ENCODE assay signal across 11 cellular contexts in the genomic region with DNA sequence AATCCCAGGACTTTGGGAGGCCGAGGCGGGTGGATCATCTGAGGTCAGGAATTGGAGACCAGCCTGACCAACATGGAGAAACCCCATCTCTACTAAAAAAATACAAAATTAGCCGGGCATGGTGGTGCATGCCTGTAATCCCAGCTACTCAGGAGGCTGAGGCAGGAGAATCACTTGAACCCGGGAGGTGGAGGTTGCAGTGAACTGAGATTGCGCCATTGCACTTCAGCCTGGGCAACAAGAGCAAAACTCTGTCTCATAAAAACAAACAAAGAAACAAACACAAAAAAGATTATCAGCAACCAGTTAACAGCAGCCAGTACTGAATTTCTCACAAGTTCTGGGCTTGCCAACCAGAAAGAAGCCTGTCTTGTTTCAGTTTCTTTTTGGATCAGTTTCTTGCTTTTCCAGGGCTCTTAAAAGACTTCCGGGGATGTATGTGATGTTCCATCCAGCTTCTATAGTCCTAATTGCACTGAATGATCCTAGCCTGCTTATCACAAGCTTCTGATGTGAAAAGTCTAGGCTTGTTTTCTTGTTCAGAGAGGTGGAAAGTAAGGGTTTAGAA. TPM values are rescaled to one million over a fixed set of nuclear protein-coding genes. Genes with fewer than 3 reads are reported as not detected.
DNase-seq lines count a peak whose midpoint lies in the region; ATAC-seq and TF ChIP-seq lines count a peak whose summit lies in the region.
"Not testable (repeated sequence)": the region's sequence is repeated elsewhere in the genome, so short reads cannot be mapped to it uniquely, and the experiment has no call there.
"Had no signal": no experiment of that assay in that cellular context is flagged by ENCODE, and none has a peak within 500 bp of the region (broad histone marks: within the 10 kb centered on the region; RNA-seq: fewer than 3 reads in every experiment).

No MANE protein-coding gene starts in this region.

- H3K4me1 Mint-ChIP-seq in WTC11 (peaks cover 17% of the 10 kb centered on the region), immature natural killer cell (peaks cover 25 to 32% of the 10 kb centered on the region in 2 donors), neural progenitor cell (peaks cover 23% of the 10 kb centered on the region)
- peaks cover 23% of the 10 kb centered on the region for H3K4me1 Mint-ChIP-seq in activated naive CD8-positive, alpha-beta T cell treated with anti-CD3 and anti-CD28 coated beads for 36 hours

- not testable (repeated sequence) for ATAC-seq in WTC11

- CTCF ChIA-PET in WTC11 (lab: Charles Lee): interaction anchor here (1.2 to 1.6 kb wide), 2 partner anchors 21 to 52 kb away, joined by 3 to 4 read pairs; a partner anchor contains a TSS

- H3K27ac Mint-ChIP-seq in WTC11: peak overlapping the region; percentile 41
- H3K27ac Mint-ChIP-seq in activated naive CD8-positive, alpha-beta T cell treated with anti-CD3 and anti-CD28 coated beads for 36 hours: peak overlapping the region; percentile 63
- H3K27ac Mint-ChIP-seq in immature natural killer cell: peak overlapping the region; percentile 7 to 65 (median 47)
- peak overlapping the region; percentile 82 for H3K27ac Mint-ChIP-seq in neural progenitor cell

- peak overlapping the region; percentile 24 for H3K27ac ChIP-seq in C4-2B
- H3K27ac ChIP-seq in Karpas-422 (ENCODE audit: low read length); neural progenitor cell: not testable (repeated sequence)
- H3K27ac ChIP-seq in effector memory CD4-positive, alpha-beta T cell (ENCODE audit: insufficient read depth, low read length, poor library complexity, severe bottlenecking): peak overlapping the region; percentile 37

- not testable (repeated sequence) for H3K27me3 Mint-ChIP-seq in WTC11 (ENCODE audit: low read depth); activated naive CD8-positive, alpha-beta T cell treated with anti-CD3 and anti-CD28 coated beads for 36 hours; neural progenitor cell (ENCODE audit: insufficient read depth, low read depth)
- peaks cover 2 to 16% (median 2%) of the 10 kb centered on the region in 3 donors for H3K27me3 Mint-ChIP-seq in immature natural killer cell (ENCODE audit: low read depth in 3 of 3)

- 0 out of 2 replicates have a peak overlapping the region, but pooled peaks have one; percentile 76 for H2AFZ ChIP-seq in Karpas-422 (ENCODE audit: low read length)
- peak overlapping the region; percentile 73 for H2AFZ ChIP-seq in neural progenitor cell (replicated peaks)

- H3K27me3 ChIP-seq in Karpas-422 (ENCODE audit: low read length); effector memory CD4-positive, alpha-beta T cell (replicated peaks; ENCODE audit: control insufficient read depth, insufficient read depth, low read length, poor library complexity, severe bottlenecking); neural progenitor cell: not testable (repeated sequence)

- H3K36me3 ChIP-seq in Karpas-422 (ENCODE audit: insufficient read depth, low read length); effector memory CD4-positive, alpha-beta T cell (ENCODE audit: control insufficient read depth, insufficient read depth, low read length); neural progenitor cell: not testable (repeated sequence)

- not testable (repeated sequence) for H3K4me2 ChIP-seq in Karpas-422 (ENCODE audit: low read depth, low read length, poor library complexity, severe bottlenecking); neural progenitor cell

- TF ChIP-seq CTCF in C4-2B (conservative IDR thresholded peaks at IDR 0.05); WTC11 (IDR thresholded peaks at IDR 0.05); neural progenitor cell (IDR thresholded peaks at IDR 0.05): not testable (repeated sequence)

- DNase-seq in Karpas-422: peak; percentile 44
- not testable (repeated sequence) for DNase-seq in WTC11 (ENCODE audit: low spot score); activated naive CD8-positive, alpha-beta T cell treated with anti-CD3 and anti-CD28 coated beads for 36 hours; effector memory CD4-positive, alpha-beta T cell; immature natural killer cell; neural progenitor cell (ENCODE audit: low spot score)
- DNase-seq in superior temporal gyrus (ENCODE audit: extremely low spot score): peak; percentile 9

- not testable (repeated sequence) for H3K4me3 Mint-ChIP-seq in WTC11; activated naive CD8-positive, alpha-beta T cell treated with anti-CD3 and anti-CD28 coated beads for 36 hours; neural progenitor cell
- peak overlapping the region in 1 of 5 donors; percentile 4 for H3K4me3 Mint-ChIP-seq in immature natural killer cell

- H3F3A ChIP-seq in neural progenitor cell (ENCODE audit: low read depth): peaks cover 36% of the 10 kb centered on the region

- not testable (repeated sequence) for H3K9me2 ChIP-seq in Karpas-422 (replicated peaks; ENCODE audit: insufficient read depth, low read length)

- not testable (repeated sequence) for H3K79me2 ChIP-seq in Karpas-422 (ENCODE audit: low read length); neural progenitor cell (ENCODE audit: low read depth)

- not testable (repeated sequence) for H3K4me3 ChIP-seq in Karpas-422 (ENCODE audit: low read length); effector memory CD4-positive, alpha-beta T cell (ENCODE audit: insufficient read depth, low read depth, low read length, poor library complexity, severe bottlenecking); neural progenitor cell

- not testable (repeated sequence) for H3K9me3 ChIP-seq in Karpas-422 (ENCODE audit: low read length); effector memory CD4-positive, alpha-beta T cell (ENCODE audit: control insufficient read depth, low read length); neural progenitor cell (ENCODE audit: low read depth)

- not testable (repeated sequence) for H3K9me3 Mint-ChIP-seq in WTC11; activated naive CD8-positive, alpha-beta T cell treated with anti-CD3 and anti-CD28 coated beads for 36 hours; immature natural killer cell; neural progenitor cell

- POLR2A ChIA-PET in WTC11 (lab: Charles Lee): interaction anchor here (1.4 kb wide), 1 partner anchor 9 kb away, joined by 4 read pairs; no protein-coding TSS in a partner anchor

- H3K9ac ChIP-seq in Karpas-422 (ENCODE audit: low read length); neural progenitor cell: not testable (repeated sequence)

- H3K4me1 ChIP-seq in Karpas-422 (ENCODE audit: low read length): peaks cover 25% of the 10 kb centered on the region
- H3K4me1 ChIP-seq in effector memory CD4-positive, alpha-beta T cell (ENCODE audit: control insufficient read depth, insufficient read depth, low read length, poor library complexity, severe bottlenecking): peaks cover 19% of the 10 kb centered on the region
- H3K4me1 ChIP-seq in neural progenitor cell: peaks cover 23% of the 10 kb centered on the region

- H4K20me1 ChIP-seq in Karpas-422 (ENCODE audit: insufficient read depth, low read depth, low read length); neural progenitor cell (ENCODE audit: low read depth): not testable (repeated sequence)

- not testable (repeated sequence) for H3K36me3 Mint-ChIP-seq in WTC11; activated naive CD8-positive, alpha-beta T cell treated with anti-CD3 and anti-CD28 coated beads for 36 hours; immature natural killer cell; neural progenitor cell

RNA-seq across cellular contexts. Expression of a gene that starts 6.3 kb away (rescaled TPM):
- total RNA-seq in Karpas-422 (2014; rRNA removed; shearing (Covaris generic); ENCODE audit: low replicate concordance): 29.9 and 36.5 TPM in 2 replicates
- 77.3 to 87.2 TPM (median 79.4 TPM) in 3 replicates for total RNA-seq in WTC11 (2021)
- 10 to 100 TPM; 65.8 to 68.1 TPM for total RNA-seq in activated naive CD8-positive, alpha-beta T cell treated with anti-CD3 and anti-CD28 coated beads for 36 hours
- 10 to 100 TPM in 1 of 3 donors, 1 to 10 TPM in 2; 3.4 to 12.2 (median 4.8) TPM for polyA plus RNA-seq in immature natural killer cell
- 67.8 and 71.0 TPM in 2 replicates for total RNA-seq in neural progenitor cell (ENCODE audit: low replicate concordance)

RNA-seq across cellular contexts. Expression of a gene that starts 37.5 kb away (rescaled TPM):
- total RNA-seq in Karpas-422 (2014; rRNA removed; shearing (Covaris generic); ENCODE audit: low replicate concordance): not detected in 2 replicates
- 0.09 TPM in 1 of 3 replicates, not detected in the others for total RNA-seq in WTC11 (2021)
- not detected for total RNA-seq in activated naive CD8-positive, alpha-beta T cell treated with anti-CD3 and anti-CD28 coated beads for 36 hours
- not detected for polyA plus RNA-seq in immature natural killer cell
- 0.74 and 0.90 TPM in 2 replicates for total RNA-seq in neural progenitor cell (ENCODE audit: low replicate concordance)
- total RNA-seq: adrenal gland; heart left ventricle; T-helper 2 cell treated with Interferon-gamma antibody and Interleukin-4, amounts not matched to agents 100 ng/mL and 5 ng/mL, for 36 hours had no signal
- polyA plus RNA-seq: heart left ventricle had no signal

RNA-seq across cellular contexts. Expression of a gene that starts 50.0 kb away (rescaled TPM):
- total RNA-seq in Karpas-422 (2014; rRNA removed; shearing (Covaris generic); ENCODE audit: low replicate concordance): not detected in 2 replicates
- total RNA-seq in WTC11 (2021): not detected in 3 replicates
- total RNA-seq in activated naive CD8-positive, alpha-beta T cell treated with anti-CD3 and anti-CD28 coated beads for 36 hours: not detected
- under 1 TPM in 1 of 3 donors, not detected in 2; 0.19 TPM for polyA plus RNA-seq in immature natural killer cell
- 0.34 TPM in 1 of 2 replicates, not detected in the other for total RNA-seq in neural progenitor cell (ENCODE audit: low replicate concordance)
- total RNA-seq: T-helper 2 cell treated with Interferon-gamma antibody and Interleukin-4, amounts not matched to agents 100 ng/mL and 5 ng/mL, for 36 hours had no signal

RNA-seq across cellular contexts. Expression of a gene that starts 52.2 kb away (rescaled TPM):
- total RNA-seq in Karpas-422 (2014; rRNA removed; shearing (Covaris generic); ENCODE audit: low replicate concordance): 37.3 and 63.6 TPM in 2 replicates
- total RNA-seq in WTC11 (2021) (95.8 to 104 TPM (median 98.9 TPM) in 3 replicates), neural progenitor cell (ENCODE audit: low replicate concordance) (51.0 and 105 TPM in 2 replicates)
- total RNA-seq in activated naive CD8-positive, alpha-beta T cell treated with anti-CD3 and anti-CD28 coated beads for 36 hours: 10 to 100 TPM; 79.9 to 86.4 TPM
- polyA plus RNA-seq in immature natural killer cell: 10 to 100 TPM; 27.5 to 46.8 (median 46.0) TPM
